ENCODE assay signal across 2 cellular contexts in the genomic region with DNA sequence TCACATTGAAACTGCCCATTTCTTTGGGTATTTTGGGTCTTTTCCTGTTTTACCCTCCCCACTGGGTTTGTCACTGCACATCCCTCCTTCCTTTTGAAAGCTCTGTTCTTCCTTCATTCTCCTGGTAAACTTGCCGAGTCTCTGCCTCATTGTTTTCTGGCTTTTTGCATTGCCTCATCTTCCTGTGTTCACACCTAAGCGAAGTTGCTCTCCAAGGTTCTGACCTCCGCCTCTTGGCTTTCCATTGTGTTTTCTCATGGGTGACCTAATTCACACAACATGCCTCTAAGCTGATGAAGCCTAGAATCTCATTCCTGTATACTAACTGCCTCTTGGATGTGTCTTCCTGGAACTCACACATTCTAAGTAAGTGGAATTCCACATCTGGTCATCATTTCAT.
TF ChIP-seq lines count a peak whose summit lies in the region.

No MANE protein-coding gene starts in this region.

TF ChIP-seq in GM23338, 12 proteins besides CTCF, POLR2A, EP300 and RAD21 (continued from another document and continues in another):
- TF ChIP-seq, protein P1, sequence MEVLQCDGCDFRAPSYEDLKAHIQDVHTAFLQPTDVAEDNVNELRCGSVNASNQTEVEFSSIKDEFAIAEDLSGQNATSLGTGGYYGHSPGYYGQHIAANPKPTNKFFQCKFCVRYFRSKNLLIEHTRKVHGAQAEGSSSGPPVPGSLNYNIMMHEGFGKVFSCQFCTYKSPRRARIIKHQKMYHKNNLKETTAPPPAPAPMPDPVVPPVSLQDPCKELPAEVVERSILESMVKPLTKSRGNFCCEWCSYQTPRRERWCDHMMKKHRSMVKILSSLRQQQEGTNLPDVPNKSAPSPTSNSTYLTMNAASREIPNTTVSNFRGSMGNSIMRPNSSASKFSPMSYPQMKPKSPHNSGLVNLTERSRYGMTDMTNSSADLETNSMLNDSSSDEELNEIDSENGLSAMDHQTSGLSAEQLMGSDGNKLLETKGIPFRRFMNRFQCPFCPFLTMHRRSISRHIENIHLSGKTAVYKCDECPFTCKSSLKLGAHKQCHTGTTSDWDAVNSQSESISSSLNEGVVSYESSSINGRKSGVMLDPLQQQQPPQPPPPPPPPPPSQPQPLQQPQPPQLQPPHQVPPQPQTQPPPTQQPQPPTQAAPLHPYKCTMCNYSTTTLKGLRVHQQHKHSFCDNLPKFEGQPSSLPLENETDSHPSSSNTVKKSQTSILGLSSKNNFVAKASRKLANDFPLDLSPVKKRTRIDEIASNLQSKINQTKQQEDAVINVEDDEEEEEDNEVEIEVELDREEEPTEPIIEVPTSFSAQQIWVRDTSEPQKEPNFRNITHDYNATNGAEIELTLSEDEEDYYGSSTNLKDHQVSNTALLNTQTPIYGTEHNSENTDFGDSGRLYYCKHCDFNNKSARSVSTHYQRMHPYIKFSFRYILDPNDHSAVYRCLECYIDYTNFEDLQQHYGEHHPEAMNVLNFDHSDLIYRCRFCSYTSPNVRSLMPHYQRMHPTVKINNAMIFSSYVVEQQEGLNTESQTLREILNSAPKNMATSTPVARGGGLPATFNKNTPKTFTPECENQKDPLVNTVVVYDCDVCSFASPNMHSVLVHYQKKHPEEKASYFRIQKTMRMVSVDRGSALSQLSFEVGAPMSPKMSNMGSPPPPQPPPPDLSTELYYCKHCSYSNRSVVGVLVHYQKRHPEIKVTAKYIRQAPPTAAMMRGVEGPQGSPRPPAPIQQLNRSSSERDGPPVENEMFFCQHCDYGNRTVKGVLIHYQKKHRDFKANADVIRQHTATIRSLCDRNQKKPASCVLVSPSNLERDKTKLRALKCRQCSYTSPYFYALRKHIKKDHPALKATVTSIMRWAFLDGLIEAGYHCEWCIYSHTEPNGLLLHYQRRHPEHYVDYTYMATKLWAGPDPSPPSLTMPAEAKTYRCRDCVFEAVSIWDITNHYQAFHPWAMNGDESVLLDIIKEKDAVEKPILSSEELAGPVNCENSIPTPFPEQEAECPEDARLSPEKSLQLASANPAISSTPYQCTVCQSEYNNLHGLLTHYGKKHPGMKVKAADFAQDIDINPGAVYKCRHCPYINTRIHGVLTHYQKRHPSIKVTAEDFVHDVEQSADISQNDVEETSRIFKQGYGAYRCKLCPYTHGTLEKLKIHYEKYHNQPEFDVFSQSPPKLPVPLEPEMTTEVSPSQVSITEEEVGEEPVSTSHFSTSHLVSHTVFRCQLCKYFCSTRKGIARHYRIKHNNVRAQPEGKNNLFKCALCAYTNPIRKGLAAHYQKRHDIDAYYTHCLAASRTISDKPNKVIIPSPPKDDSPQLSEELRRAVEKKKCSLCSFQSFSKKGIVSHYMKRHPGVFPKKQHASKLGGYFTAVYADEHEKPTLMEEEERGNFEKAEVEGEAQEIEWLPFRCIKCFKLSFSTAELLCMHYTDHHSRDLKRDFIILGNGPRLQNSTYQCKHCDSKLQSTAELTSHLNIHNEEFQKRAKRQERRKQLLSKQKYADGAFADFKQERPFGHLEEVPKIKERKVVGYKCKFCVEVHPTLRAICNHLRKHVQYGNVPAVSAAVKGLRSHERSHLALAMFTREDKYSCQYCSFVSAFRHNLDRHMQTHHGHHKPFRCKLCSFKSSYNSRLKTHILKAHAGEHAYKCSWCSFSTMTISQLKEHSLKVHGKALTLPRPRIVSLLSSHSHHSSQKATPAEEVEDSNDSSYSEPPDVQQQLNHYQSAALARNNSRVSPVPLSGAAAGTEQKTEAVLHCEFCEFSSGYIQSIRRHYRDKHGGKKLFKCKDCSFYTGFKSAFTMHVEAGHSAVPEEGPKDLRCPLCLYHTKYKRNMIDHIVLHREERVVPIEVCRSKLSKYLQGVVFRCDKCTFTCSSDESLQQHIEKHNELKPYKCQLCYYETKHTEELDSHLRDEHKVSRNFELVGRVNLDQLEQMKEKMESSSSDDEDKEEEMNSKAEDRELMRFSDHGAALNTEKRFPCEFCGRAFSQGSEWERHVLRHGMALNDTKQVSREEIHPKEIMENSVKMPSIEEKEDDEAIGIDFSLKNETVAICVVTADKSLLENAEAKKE (CRISPR knock-in tag; IDR thresholded peaks at IDR 0.05): peak; percentile 84
- TF ChIP-seq EZH2phosphoT487 (IDR thresholded peaks at IDR 0.05; ENCODE audit: unreplicated experiment) (no peak), JUNB (IDR thresholded peaks at IDR 0.05; ENCODE audit: unreplicated experiment) (no peak), EZH2 (IDR thresholded peaks at IDR 0.05; ENCODE audit: low read depth, unreplicated experiment) (no peak), CREB1 (CRISPR knock-in tag; IDR thresholded peaks at IDR 0.05; ENCODE audit: low read depth) (peak; percentile 55), NANOG (IDR thresholded peaks at IDR 0.05; ENCODE audit: borderline replicate concordance) (no peak), POLR2AphosphoS5 (IDR thresholded peaks at IDR 0.05; ENCODE audit: low read depth) (no peak), ZNF114 (CRISPR knock-in tag; IDR thresholded peaks at IDR 0.05) (0 out of 2 replicates have a peak, but pooled peaks have one; percentile 44)
- TF ChIP-seq, protein P2, sequence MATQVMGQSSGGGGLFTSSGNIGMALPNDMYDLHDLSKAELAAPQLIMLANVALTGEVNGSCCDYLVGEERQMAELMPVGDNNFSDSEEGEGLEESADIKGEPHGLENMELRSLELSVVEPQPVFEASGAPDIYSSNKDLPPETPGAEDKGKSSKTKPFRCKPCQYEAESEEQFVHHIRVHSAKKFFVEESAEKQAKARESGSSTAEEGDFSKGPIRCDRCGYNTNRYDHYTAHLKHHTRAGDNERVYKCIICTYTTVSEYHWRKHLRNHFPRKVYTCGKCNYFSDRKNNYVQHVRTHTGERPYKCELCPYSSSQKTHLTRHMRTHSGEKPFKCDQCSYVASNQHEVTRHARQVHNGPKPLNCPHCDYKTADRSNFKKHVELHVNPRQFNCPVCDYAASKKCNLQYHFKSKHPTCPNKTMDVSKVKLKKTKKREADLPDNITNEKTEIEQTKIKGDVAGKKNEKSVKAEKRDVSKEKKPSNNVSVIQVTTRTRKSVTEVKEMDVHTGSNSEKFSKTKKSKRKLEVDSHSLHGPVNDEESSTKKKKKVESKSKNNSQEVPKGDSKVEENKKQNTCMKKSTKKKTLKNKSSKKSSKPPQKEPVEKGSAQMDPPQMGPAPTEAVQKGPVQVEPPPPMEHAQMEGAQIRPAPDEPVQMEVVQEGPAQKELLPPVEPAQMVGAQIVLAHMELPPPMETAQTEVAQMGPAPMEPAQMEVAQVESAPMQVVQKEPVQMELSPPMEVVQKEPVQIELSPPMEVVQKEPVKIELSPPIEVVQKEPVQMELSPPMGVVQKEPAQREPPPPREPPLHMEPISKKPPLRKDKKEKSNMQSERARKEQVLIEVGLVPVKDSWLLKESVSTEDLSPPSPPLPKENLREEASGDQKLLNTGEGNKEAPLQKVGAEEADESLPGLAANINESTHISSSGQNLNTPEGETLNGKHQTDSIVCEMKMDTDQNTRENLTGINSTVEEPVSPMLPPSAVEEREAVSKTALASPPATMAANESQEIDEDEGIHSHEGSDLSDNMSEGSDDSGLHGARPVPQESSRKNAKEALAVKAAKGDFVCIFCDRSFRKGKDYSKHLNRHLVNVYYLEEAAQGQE (IDR thresholded peaks at IDR 0.05; ENCODE audit: unreplicated experiment): peak; percentile 87

TF ChIP-seq in liver, 16 proteins besides CTCF, POLR2A, EP300 and RAD21 (continued from another document):
- TF ChIP-seq, protein P3, sequence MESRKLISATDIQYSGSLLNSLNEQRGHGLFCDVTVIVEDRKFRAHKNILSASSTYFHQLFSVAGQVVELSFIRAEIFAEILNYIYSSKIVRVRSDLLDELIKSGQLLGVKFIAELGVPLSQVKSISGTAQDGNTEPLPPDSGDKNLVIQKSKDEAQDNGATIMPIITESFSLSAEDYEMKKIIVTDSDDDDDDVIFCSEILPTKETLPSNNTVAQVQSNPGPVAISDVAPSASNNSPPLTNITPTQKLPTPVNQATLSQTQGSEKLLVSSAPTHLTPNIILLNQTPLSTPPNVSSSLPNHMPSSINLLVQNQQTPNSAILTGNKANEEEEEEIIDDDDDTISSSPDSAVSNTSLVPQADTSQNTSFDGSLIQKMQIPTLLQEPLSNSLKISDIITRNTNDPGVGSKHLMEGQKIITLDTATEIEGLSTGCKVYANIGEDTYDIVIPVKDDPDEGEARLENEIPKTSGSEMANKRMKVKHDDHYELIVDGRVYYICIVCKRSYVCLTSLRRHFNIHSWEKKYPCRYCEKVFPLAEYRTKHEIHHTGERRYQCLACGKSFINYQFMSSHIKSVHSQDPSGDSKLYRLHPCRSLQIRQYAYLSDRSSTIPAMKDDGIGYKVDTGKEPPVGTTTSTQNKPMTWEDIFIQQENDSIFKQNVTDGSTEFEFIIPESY (IDR thresholded peaks at IDR 0.05): no peak
- TF ChIP-seq YY1 (IDR thresholded peaks at IDR 0.05): no peak
TF ChIP-seq in liver: peak in this region for 1.
